In genomic region chr12:48003226-48004038, GRCh38 we compare ENCODE assay signal across 9 cellular contexts. TPM values are rescaled to one million over a fixed set of nuclear protein-coding genes. Genes with fewer than 3 reads are reported as not detected.
DNase-seq lines count a peak whose midpoint lies in the region; ATAC-seq, FAIRE-seq and TF ChIP-seq lines count a peak whose summit lies in the region.
"Had no signal": no experiment of that assay in that cellular context is flagged by ENCODE, and none has a peak within 500 bp of the region (broad histone marks: within the 10 kb centered on the region; RNA-seq: fewer than 3 reads in every experiment).

No MANE protein-coding gene starts in this region.

- peaks cover 76 to 100% (median 98%) of the 10 kb centered on the region in 4 experiments for H3K27me3 ChIP-seq in H1 (replicated peaks in 1 of 4; ENCODE audit: control insufficient read depth in 3 of 4, extremely low read depth in 1 of 4, insufficient read depth in 3 of 4, low read length in 3 of 4)
- H3K27me3 ChIP-seq in sigmoid colon: peaks cover 29 to 97% (median 50%) of the 10 kb centered on the region in 3 donors

- no peaks in the 10 kb centered on the region for H3K36me3 ChIP-seq in OCI-LY7 (ENCODE audit: insufficient read depth, low read length)
- no peaks in the 10 kb centered on the region for H3K36me3 ChIP-seq in H1 (ENCODE audit: control insufficient read depth in 2 of 4, insufficient read depth in 4 of 4, low read length in 3 of 4)
- H3K36me3 ChIP-seq in sigmoid colon: no peaks in the 10 kb centered on the region
- H3K36me3 ChIP-seq: left lung had no signal

- H2BK20ac ChIP-seq in H1 (ENCODE audit: low read length): peak overlapping the region; percentile 72; the same call in 1 of the 2 replicates

- H2BK120ac ChIP-seq in H1 (replicated peaks; ENCODE audit: low read depth, low read length): no peak overlapping the region

- H3K4me2 ChIP-seq in OCI-LY7 (ENCODE audit: low read length) (no peak overlapping the region), H1 (ENCODE audit: insufficient read depth in 1 of 2, low read depth in 2 of 2, low read length in 2 of 2) (peak overlapping the region; percentile 90 to 99)

- no TSS peak for BruUV-seq in OCI-LY7 (replicated peaks; lab: Mats Ljungman, UMichigan)

- TF ChIP-seq CTCF in OCI-LY7 (conservative IDR thresholded peaks at IDR 0.05; ENCODE audit: low read length) (peak; percentile 31; the same call in 1 of the 2 replicates), H1 (IDR thresholded peaks at IDR 0.05; ENCODE audit: control extremely low read depth in 1 of 3, insufficient read depth in 1 of 3, low read depth in 1 of 3, low read length in 3 of 3) (peak in 1 of 3 experiments; percentile 5; a peak in 1 of 4 replicates), sigmoid colon (IDR thresholded peaks at IDR 0.05) (no peak)

- TF ChIP-seq POLR2A in GM12891 (IDR thresholded peaks at IDR 0.05; ENCODE audit: low read depth, low read length) (no peak), H1 (IDR thresholded peaks at IDR 0.05; ENCODE audit: control extremely low read depth in 1 of 2, low read depth in 2 of 2, low read length in 2 of 2) (no peak), sigmoid colon (IDR thresholded peaks at IDR 0.05) (no peak)

- no peak for TF ChIP-seq RAD21 in H1 (IDR thresholded peaks at IDR 0.05 in 1 of 2, conservative IDR thresholded peaks at IDR 0.05 in 1 of 2; ENCODE audit: low read depth in 2 of 2, low read length in 2 of 2)

- TF ChIP-seq EP300 in H1 (IDR thresholded peaks at IDR 0.05; ENCODE audit: borderline replicate concordance in 1 of 2, low read depth in 2 of 2, low read length in 2 of 2) (no peak), sigmoid colon (IDR thresholded peaks at IDR 0.05) (no peak)

- DNase-seq in GM12891 (ENCODE audit: insufficient read length, low spot score) (no peak), OCI-LY7 (ENCODE audit: low spot score) (no peak), H1 (ENCODE audit: low read depth in 1 of 2, low spot score in 2 of 2) (no peak), sigmoid colon (no peak), cerebellum (ENCODE audit: low spot score) (no peak), NCI-H446 (lab: John Stamatoyannopoulos, UW) (no peak)
- DNase-seq: left lung had no signal

- intact Hi-C loops in OCI-LY7 (cut with micrococcal nuclease; ENCODE audit: unreplicated experiment) (no loop called here), sigmoid colon (cut with DNase I) (no loop called here)

- ATAC-seq in HG03571 (IDR thresholded peaks at IDR 0.05; ENCODE audit: unreplicated experiment): no peak

- no peaks in the 10 kb centered on the region; the same call in 1 of the 2 replicates for H3K79me1 ChIP-seq in H1 (ENCODE audit: low read depth, low read length)

- no peak overlapping the region for H3K18ac ChIP-seq in H1 (ENCODE audit: extremely low read depth, low read length)

- H3K79me2 ChIP-seq in OCI-LY7 (ENCODE audit: insufficient read depth, low read depth, low read length) (no peaks in the 10 kb centered on the region), H1 (ENCODE audit: control insufficient read depth in 1 of 2, insufficient read depth in 2 of 2, low read length in 2 of 2) (no peaks in the 10 kb centered on the region)

- H2BK12ac ChIP-seq in H1 (ENCODE audit: low read depth, low read length): peak overlapping the region; percentile 18; the same call in 1 of the 2 replicates

- H2AFZ ChIP-seq in OCI-LY7 (ENCODE audit: low read length) (no peak overlapping the region), H1 (ENCODE audit: low read length) (no peak overlapping the region)

- CTCF ChIA-PET in OCI-LY7 (lab: Charles Lee; ENCODE audit: unreplicated experiment) (no interaction called here), H1 (lab: Charles Lee; ENCODE audit: partially characterized antibody) (interaction anchor here (1.0 to 3.6 kb wide), 6 partner anchors 13 to 40 kb away, joined by 4 to 21 read pairs (median 5); partner anchors contain the start of gene TMEM106C)

- POLR2A ChIA-PET in OCI-LY7 (lab: Charles Lee): no interaction called here
- POLR2A ChIA-PET in H1 (lab: Charles Lee; ENCODE audit: partially characterized antibody): interaction anchor here (0.8 to 1.8 kb wide), 5 partner anchors 10 to 40 kb away, joined by 3 to 7 read pairs (median 3); partner anchors contain the start of gene TMEM106C

- H3K4me1 ChIP-seq in OCI-LY7 (ENCODE audit: insufficient read depth, low read length, poor library complexity, severe bottlenecking) (no peaks in the 10 kb centered on the region), H1 (replicated peaks in 1 of 4; ENCODE audit: control insufficient read depth in 3 of 4, insufficient read depth in 4 of 4, low read length in 3 of 4) (peaks cover 21 to 34% (median 24%) of the 10 kb centered on the region in 4 experiments), sigmoid colon (peaks cover 0 to 46% (median 43%) of the 10 kb centered on the region in 4 donors)

- H3K23ac ChIP-seq in H1 (ENCODE audit: insufficient read length): no peak overlapping the region

- H2BK15ac ChIP-seq in H1 (ENCODE audit: low read length): no peak overlapping the region

- no peak overlapping the region for H4K91ac ChIP-seq in H1 (replicated peaks; ENCODE audit: insufficient read length, low read length)

- no peaks in the 10 kb centered on the region for H3K9me2 ChIP-seq in OCI-LY7 (ENCODE audit: insufficient read depth, low read length)

- H2BK5ac ChIP-seq in H1 (ENCODE audit: low read depth, low read length): no peak overlapping the region

- peak overlapping the region; percentile 33; the same call in 1 of the 2 replicates for H2AK5ac ChIP-seq in H1 (ENCODE audit: low read depth, low read length)

- FAIRE-seq in GM12891 (lab: Jason Lieb, UNC): peak; percentile 71
- no peak for FAIRE-seq in H1 (lab: Jason Lieb, UNC)
- FAIRE-seq: TTC549 had no signal

- H4K20me1 ChIP-seq in OCI-LY7 (ENCODE audit: insufficient read depth, low read length): no peaks in the 10 kb centered on the region
- peaks cover 5 to 21% of the 10 kb centered on the region in 2 experiments for H4K20me1 ChIP-seq in H1 (replicated peaks in 1 of 2; ENCODE audit: control insufficient read depth in 1 of 2, insufficient read depth in 2 of 2, low read length in 2 of 2)

- no peak overlapping the region for H3K4ac ChIP-seq in H1 (replicated peaks; ENCODE audit: insufficient read length, low read depth, low read length)

- H3K9me3 ChIP-seq in OCI-LY7 (ENCODE audit: low read length) (no peaks in the 10 kb centered on the region), H1 (ENCODE audit: insufficient read depth in 2 of 2, low read depth in 1 of 2, low read length in 1 of 2) (no peaks in the 10 kb centered on the region), sigmoid colon (no peaks in the 10 kb centered on the region)
- H3K9me3 ChIP-seq: left lung had no signal

- no peak overlapping the region for H3K56ac ChIP-seq in H1 (replicated peaks; ENCODE audit: insufficient read length, low read depth, low read length)

- H3K14ac ChIP-seq in H1 (ENCODE audit: insufficient read length): no peak overlapping the region

- no peak overlapping the region for H3K27ac ChIP-seq in OCI-LY7 (ENCODE audit: low read depth, low read length, poor library complexity, severe bottlenecking)
- no peak overlapping the region for H3K27ac ChIP-seq in H1 (ENCODE audit: low read depth, low read length)
- no peak overlapping the region for H3K27ac ChIP-seq in sigmoid colon
- H3K27ac ChIP-seq: left lung had no signal

- H4K5ac ChIP-seq in H1 (ENCODE audit: insufficient read length, low read depth, low read length): no peak overlapping the region

- no peak overlapping the region for H3K4me3 ChIP-seq in OCI-LY7 (ENCODE audit: low read depth, low read length, poor library complexity, severe bottlenecking)
- peak overlapping the region; percentile 27 to 63 (median 52); a peak in 5 of 8 replicates for H3K4me3 ChIP-seq in H1 (ENCODE audit: extremely low read depth in 1 of 4, insufficient read depth in 2 of 4, low read depth in 3 of 4, low read length in 4 of 4)
- peak overlapping the region in 3 of 4 donors; percentile 21 to 49 (median 49) for H3K4me3 ChIP-seq in sigmoid colon

- no peak overlapping the region for H4K8ac ChIP-seq in H1 (ENCODE audit: extremely low read depth, insufficient read depth, low read length)

- H3K23me2 ChIP-seq in H1 (ENCODE audit: low read depth, low read length): peaks cover 25% of the 10 kb centered on the region

- no peak overlapping the region for H3K9ac ChIP-seq in H1 (replicated peaks in 1 of 4; ENCODE audit: extremely low read depth in 1 of 4, low read depth in 3 of 4, low read length in 3 of 4)

- 9% methylated on average over 31 of the region's 38 CpGs; no CpG with 5 or more reads in 1 of the 2 experiments for WGBS in H1 (ENCODE audit: extremely low coverage in 1 of 2, insufficient coverage in 1 of 2, insufficient read length in 1 of 2, insufficient replicate concordance in 2 of 2, low coverage in 1 of 2, low lambda C conversion rate in 2 of 2, missing lambda C conversion rate in 1 of 2), 2 experiments
- WGBS in sigmoid colon, 2 donors: 5% methylated on average over 38 of the region's 38 CpGs

RNA-seq across cellular contexts. Expression of gene COL2A1, which starts 0.8 kb away (rescaled TPM):
- 0.12 TPM for polyA plus RNA-seq in GM12891 (2012; ENCODE audit: low read depth, missing spikeins)
- 0.03 TPM in 1 of 2 replicates, not detected in the other for total RNA-seq in OCI-LY7 (2014; rRNA removed; shearing (Covaris generic))
- 0.08 TPM in 1 of 2 replicates, not detected in the other for total RNA-seq in OCI-LY7 (2022)
- total RNA-seq in H1 (2021; fragmentation: NEBNext Ultra II Directional; extraction: Animal tissue kit (Norgen Biotek cat#: 25700)): 11.7 and 14.6 TPM in 2 replicates
- 4.2 and 8.8 TPM in 2 replicates for polyA plus RNA-seq in H1 (2011; rRNA removed)
- polyA plus RNA-seq in H1 (2011; cell fraction: cytosol; rRNA removed): 6.4 TPM
- 34.3 TPM for polyA plus RNA-seq in H1 (2011; cell fraction: nucleus; rRNA removed)
- 7.3 to 9.9 TPM (median 8.3 TPM) in 4 replicates for polyA plus RNA-seq in H1 (2012, experiment 1 of 2)
- polyA plus RNA-seq in H1 (2012, experiment 2 of 2): 8.6 TPM
- 10.3 TPM for polyA plus RNA-seq in H1 (2013, experiment 1 of 2)
- 8.7 TPM for polyA plus RNA-seq in H1 (2013, experiment 2 of 2)
- 2.9 and 5.7 TPM in 2 replicates for polyA minus RNA-seq in H1 (2011; rRNA and poly(A)+ RNA removed)
- 7.3 TPM for polyA minus RNA-seq in H1 (2011; cell fraction: cytosol; rRNA and poly(A)+ RNA removed)
- 7.9 TPM for polyA minus RNA-seq in H1 (2011; cell fraction: nucleus; rRNA and poly(A)+ RNA removed)
- total RNA-seq in sigmoid colon: not detected
- under 1 TPM in 2 of 3 donors, not detected in 1; 0.17 to 0.60 TPM for polyA plus RNA-seq in sigmoid colon
- total RNA-seq in cerebellum: 11.7 TPM

RNA-seq across cellular contexts. Expression of gene TMEM106C, which starts 40.0 kb away (rescaled TPM):
- polyA plus RNA-seq in GM12891 (2012; ENCODE audit: low read depth, missing spikeins): 81.9 TPM
- total RNA-seq in OCI-LY7 (2014; rRNA removed; shearing (Covaris generic)): 158 and 182 TPM in 2 replicates
- total RNA-seq in OCI-LY7 (2022) (123 and 129 TPM in 2 replicates), sigmoid colon (100 to 1,000 TPM in 2 of 4 donors, 10 to 100 TPM in 2; 46.2 to 122 (median 92.2) TPM), cerebellum (87.2 TPM)
- total RNA-seq in H1 (2021; fragmentation: NEBNext Ultra II Directional; extraction: Animal tissue kit (Norgen Biotek cat#: 25700)): 36.6 and 37.0 TPM in 2 replicates
- polyA plus RNA-seq in H1 (2011; rRNA removed) (35.7 and 45.3 TPM in 2 replicates), sigmoid colon (100 to 1,000 TPM; 145 to 199 (median 169) TPM)
- polyA plus RNA-seq in H1 (2011; cell fraction: cytosol; rRNA removed): 50.0 TPM
- polyA plus RNA-seq in H1 (2011; cell fraction: nucleus; rRNA removed): 47.3 TPM
- polyA plus RNA-seq in H1 (2012, experiment 1 of 2): 30.0 to 40.7 TPM (median 38.1 TPM) in 4 replicates
- 22.3 TPM for polyA plus RNA-seq in H1 (2012, experiment 2 of 2)
- 29.9 TPM for polyA plus RNA-seq in H1 (2013, experiment 1 of 2)
- 32.5 TPM for polyA plus RNA-seq in H1 (2013, experiment 2 of 2)
- polyA minus RNA-seq in H1 (2011; rRNA and poly(A)+ RNA removed): 64.9 and 98.9 TPM in 2 replicates
- polyA minus RNA-seq in H1 (2011; cell fraction: cytosol; rRNA and poly(A)+ RNA removed): 23.5 TPM
- 34.8 TPM for polyA minus RNA-seq in H1 (2011; cell fraction: nucleus; rRNA and poly(A)+ RNA removed)
